1 cellular context compared by ENCODE assay signal in genomic region chr3:151770941-151771340, GRCh38.
TF ChIP-seq lines count a peak whose summit lies in the region.

No MANE protein-coding gene starts in this region.

TF ChIP-seq in HepG2, 621 proteins besides CTCF, POLR2A, EP300 and RAD21 (continued from another document and continues in another):
- TF ChIP-seq TIGD3 (CRISPR knock-in tag; IDR thresholded peaks at IDR 0.05; ENCODE audit: borderline replicate concordance): no peak
- no peak for TF ChIP-seq AGO2 (optimal IDR thresholded peaks at IDR 0.05; ENCODE audit: low read depth, low read length)
- 0 out of 2 replicates have a peak, but pooled peaks have one; percentile 27 for TF ChIP-seq POLR2AphosphoS5 (IDR thresholded peaks at IDR 0.05; ENCODE audit: low read depth, low read length)
- TF ChIP-seq RXRA (CRISPR knock-in tag; IDR thresholded peaks at IDR 0.05): peak; percentile 85
- peak; percentile 64 for TF ChIP-seq MED1 (CRISPR knock-in tag; IDR thresholded peaks at IDR 0.05)
- no peak for TF ChIP-seq SIN3A (IDR thresholded peaks at IDR 0.05; ENCODE audit: borderline replicate concordance, low read depth, low read length)
- TF ChIP-seq KDM6A (CRISPR knock-in tag; IDR thresholded peaks at IDR 0.05; ENCODE audit: low read depth): peak; percentile 40; the same call in 1 of the 2 replicates
- TF ChIP-seq ZNF362 (CRISPR knock-in tag; IDR thresholded peaks at IDR 0.05; ENCODE audit: borderline replicate concordance): peak; percentile 75; the same call in 1 of the 2 replicates
- no peak for TF ChIP-seq ZKSCAN5 (CRISPR knock-in tag; IDR thresholded peaks at IDR 0.05)
- TF ChIP-seq ELF4 (CRISPR knock-in tag; IDR thresholded peaks at IDR 0.05; ENCODE audit: borderline replicate concordance): no peak
- 0 out of 2 replicates have a peak, but pooled peaks have one; percentile 34 for TF ChIP-seq TSC22D2 (CRISPR knock-in tag; IDR thresholded peaks at IDR 0.05; ENCODE audit: borderline replicate concordance)
- no peak for TF ChIP-seq BORCS8-MEF2B (CRISPR knock-in tag; IDR thresholded peaks at IDR 0.05)
- TF ChIP-seq ZNF772 (CRISPR knock-in tag; IDR thresholded peaks at IDR 0.05): no peak
- peak; percentile 91 for TF ChIP-seq RARA (CRISPR knock-in tag; IDR thresholded peaks at IDR 0.05)
- no peak for TF ChIP-seq MXI1 (IDR thresholded peaks at IDR 0.05; ENCODE audit: borderline replicate concordance, low read depth, low read length)
- TF ChIP-seq TCF7 (IDR thresholded peaks at IDR 0.05; ENCODE audit: low read depth): 0 out of 2 replicates have a peak, but pooled peaks have one; percentile 28
- peak; percentile 82 for TF ChIP-seq GATAD2A (CRISPR knock-in tag; IDR thresholded peaks at IDR 0.05)
- TF ChIP-seq HOMEZ (CRISPR knock-in tag; IDR thresholded peaks at IDR 0.05; ENCODE audit: low read depth): peak; percentile 53; the same call in 1 of the 2 replicates
- peak; percentile 83 for TF ChIP-seq ARID5B (CRISPR knock-in tag; IDR thresholded peaks at IDR 0.05)
- 0 out of 2 replicates have a peak, but pooled peaks have one; percentile 39 for TF ChIP-seq GLI4 (CRISPR knock-in tag; IDR thresholded peaks at IDR 0.05; ENCODE audit: borderline replicate concordance)
- peak; percentile 43; the same call in 1 of the 2 replicates for TF ChIP-seq HOXA3 (CRISPR knock-in tag; IDR thresholded peaks at IDR 0.05)
- TF ChIP-seq FOXK1 (CRISPR knock-in tag; IDR thresholded peaks at IDR 0.05; ENCODE audit: borderline replicate concordance, low read depth): peak; percentile 73
- peak; percentile 37; the same call in 1 of the 2 replicates for TF ChIP-seq TAF1 (CRISPR knock-in tag; IDR thresholded peaks at IDR 0.05)
- no peak for TF ChIP-seq ZNF121 (CRISPR knock-in tag; IDR thresholded peaks at IDR 0.05)
- TF ChIP-seq TOPORS (CRISPR knock-in tag; IDR thresholded peaks at IDR 0.05): no peak
- TF ChIP-seq FOXA1 (IDR thresholded peaks at IDR 0.05): no peak
- TF ChIP-seq FOXA1 (CRISPR knock-in tag; IDR thresholded peaks at IDR 0.05): peak; percentile 56
- TF ChIP-seq DMAP1 (CRISPR knock-in tag; IDR thresholded peaks at IDR 0.05): no peak
- no peak for TF ChIP-seq PTBP1 (IDR thresholded peaks at IDR 0.05; ENCODE audit: low read depth, low read length, poor library complexity, severe bottlenecking)
- TF ChIP-seq FOXJ3 (CRISPR knock-in tag; IDR thresholded peaks at IDR 0.05; ENCODE audit: borderline replicate concordance): peak; percentile 52; the same call in 1 of the 2 replicates
- TF ChIP-seq ZMYM4 (CRISPR knock-in tag; IDR thresholded peaks at IDR 0.05): peak; percentile 68
- peak; percentile 67 for TF ChIP-seq ZNF687 (CRISPR knock-in tag; IDR thresholded peaks at IDR 0.05)
- peak; percentile 26; the same call in 1 of the 2 replicates for TF ChIP-seq HNF4G (IDR thresholded peaks at IDR 0.05; ENCODE audit: borderline replicate concordance, low read depth, low read length)
- TF ChIP-seq HNF4G (CRISPR knock-in tag; IDR thresholded peaks at IDR 0.05; ENCODE audit: borderline replicate concordance, low read depth): no peak
- TF ChIP-seq TBX3 (IDR thresholded peaks at IDR 0.05; ENCODE audit: borderline replicate concordance): 0 out of 2 replicates have a peak, but pooled peaks have one; percentile 18
- TF ChIP-seq HNF1A (IDR thresholded peaks at IDR 0.05; ENCODE audit: low read depth): peak; percentile 25; the same call in 1 of the 2 replicates
- TF ChIP-seq HNF1A (CRISPR knock-in tag; IDR thresholded peaks at IDR 0.05; ENCODE audit: borderline replicate concordance): no peak
- TF ChIP-seq TEAD3 (CRISPR knock-in tag; optimal IDR thresholded peaks at IDR 0.05; ENCODE audit: borderline replicate concordance): peak; percentile 55
- TF ChIP-seq NFE2L2 (IDR thresholded peaks at IDR 0.05; ENCODE audit: low read length): peak; percentile 9; the same call in 1 of the 2 replicates
- no peak for TF ChIP-seq ZNF451 (CRISPR knock-in tag; IDR thresholded peaks at IDR 0.05)
- TF ChIP-seq ZFP91 (CRISPR knock-in tag; IDR thresholded peaks at IDR 0.05; ENCODE audit: borderline replicate concordance): 0 out of 2 replicates have a peak, but pooled peaks have one; percentile 20
- TF ChIP-seq HDAC2 (CRISPR knock-in tag; IDR thresholded peaks at IDR 0.05): peak; percentile 70; the same call in 1 of the 2 replicates
- TF ChIP-seq NR2F1 (CRISPR knock-in tag; IDR thresholded peaks at IDR 0.05): peak; percentile 89 to 90
- 0 out of 2 replicates have a peak, but pooled peaks have one; percentile 60 for TF ChIP-seq KDM3A (CRISPR knock-in tag; IDR thresholded peaks at IDR 0.05; ENCODE audit: low read depth)
- TF ChIP-seq POLR2G (IDR thresholded peaks at IDR 0.05; ENCODE audit: low read depth, low read length): peak; percentile 67
